In genomic region chr1:46603858-46604549, GRCh38 we compare ENCODE assay signal across 8 cellular contexts. TPM values are rescaled to one million over a fixed set of nuclear protein-coding genes. Genes with fewer than 3 reads are reported as not detected.
DNase-seq lines count a peak whose midpoint lies in the region; ATAC-seq, FAIRE-seq and TF ChIP-seq lines count a peak whose summit lies in the region.

Gene MKNK1, minus strand, starts transcription at chr1:46604268. Its CDS starts 20,941 bp downstream, at chr1:46583327.

- H3K36me3 ChIP-seq in bronchial epithelial cell (ENCODE audit: control insufficient read depth, insufficient read depth, low read length): peaks cover 5% of the 10 kb centered on the region
- peaks cover 2% of the 10 kb centered on the region; the same call in 1 of the 2 replicates for H3K36me3 ChIP-seq in iPS-20b (ENCODE audit: insufficient read depth, low read depth, low read length)
- peaks cover 0 to 5% of the 10 kb centered on the region in 2 donors for H3K36me3 ChIP-seq in small intestine (ENCODE audit: control insufficient read depth in 2 of 2, insufficient read depth in 2 of 2, low read length in 2 of 2)

- peak; percentile 96 for ATAC-seq in GM18867 (IDR thresholded peaks at IDR 0.05; ENCODE audit: unreplicated experiment)
- ATAC-seq in HG03103 (IDR thresholded peaks at IDR 0.05; ENCODE audit: low read depth, unreplicated experiment): peak; percentile 95

- FAIRE-seq in bronchial epithelial cell (lab: Jason Lieb, UNC) (no peak), small intestine (lab: Jason Lieb, UNC) (no peak)

- peak within 1 kb of the TSS; percentile 84 for H3K4me3 ChIP-seq in WI38 (ENCODE audit: low read depth, low read length)
- H3K4me3 ChIP-seq in bronchial epithelial cell (ENCODE audit: low read depth, low read length): peak within 1 kb of the TSS; percentile 90
- peak within 1 kb of the TSS; percentile 82 for H3K4me3 ChIP-seq in iPS-20b (ENCODE audit: low read length)
- H3K4me3 ChIP-seq in small intestine (ENCODE audit: low read depth in 1 of 2, low read length in 2 of 2): peak within 1 kb of the TSS; percentile 81 to 86

- H3K4me1 ChIP-seq in iPS-20b (ENCODE audit: insufficient read depth, low read length) (peaks cover 8% of the 10 kb centered on the region; the same call in 1 of the 2 replicates), small intestine (ENCODE audit: control insufficient read depth in 2 of 2, insufficient read depth in 1 of 2, low read depth in 1 of 2, low read length in 1 of 2) (peaks cover 2 to 15% of the 10 kb centered on the region in 2 donors)

- 0 to 1% (median 1%) methylated on average over 53 of the region's 53 CpGs for WGBS in small intestine, 3 donors

- DNase-seq in ACHN: peak; percentile 92
- DNase-seq in NCI-H2196 treated with DMSO at 0.1 percent for 48 hours (lab: John Stamatoyannopoulos, UW; ENCODE audit: unreplicated experiment): peak; percentile 90
- peak; percentile 85 for DNase-seq in bronchial epithelial cell (ENCODE audit: low read depth)
- peak; percentile 99 for DNase-seq in small intestine

- 0 out of 2 replicates have a peak, but pooled peaks have one; percentile 10 for TF ChIP-seq CTCF in WI38 (IDR thresholded peaks at IDR 0.05; ENCODE audit: low read depth, low read length)
- no peak for TF ChIP-seq CTCF in bronchial epithelial cell (IDR thresholded peaks at IDR 0.05; ENCODE audit: insufficient read depth, low read length, severe bottlenecking)

- in situ Hi-C loops in ACHN (cut with HindIII; ENCODE audit: low pct_ligation_motif_present, low pct_unique_long_range_greater_than_20kb, low sequenced_read_pairs): no loop called here

- H3K27ac ChIP-seq in iPS-20b (ENCODE audit: low read length): no peak within 1 kb of the TSS
- peak within 1 kb of the TSS; percentile 82 to 94 for H3K27ac ChIP-seq in small intestine (ENCODE audit: low read depth in 1 of 2, low read length in 1 of 2)

- no peaks in the 10 kb centered on the region for H3K9me3 ChIP-seq in iPS-20b (ENCODE audit: insufficient read depth, low read depth, low read length)
- no peaks in the 10 kb centered on the region for H3K9me3 ChIP-seq in small intestine (ENCODE audit: control insufficient read depth, low read depth)

- peak within 1 kb of the TSS; percentile 64; the same call in 1 of the 2 replicates for H3K9ac ChIP-seq in iPS-20b (ENCODE audit: low read depth, low read length)

- H3K27me3 ChIP-seq in bronchial epithelial cell (ENCODE audit: control insufficient read depth, insufficient read depth, low read length): no peaks in the 10 kb centered on the region
- no peaks in the 10 kb centered on the region for H3K27me3 ChIP-seq in iPS-20b (ENCODE audit: insufficient read depth, low read length)
- no peaks in the 10 kb centered on the region for H3K27me3 ChIP-seq in small intestine (ENCODE audit: control insufficient read depth in 2 of 2, insufficient read depth in 2 of 2, low read length in 2 of 2)

RNA-seq across cellular contexts. Expression of gene MKNK1, which starts in this region (rescaled TPM):
- total RNA-seq in bronchial epithelial cell: 16.8 and 21.8 TPM in 2 replicates
- 10 to 100 TPM; 20.2 to 42.5 (median 35.4) TPM for polyA plus RNA-seq in small intestine
